In genomic region chr7:44607141-44608068, GRCh38 we compare ENCODE assay signal across 8 cellular contexts. TPM values are rescaled to one million over a fixed set of nuclear protein-coding genes. Genes with fewer than 3 reads are reported as not detected.
DNase-seq lines count a peak whose midpoint lies in the region; ATAC-seq, FAIRE-seq and TF ChIP-seq lines count a peak whose summit lies in the region.

No MANE protein-coding gene starts in this region.

- in situ Hi-C loops in KBM-7 (cut with MboI; ENCODE audit: low pct_unique_long_range_greater_than_20kb, low sequenced_read_pairs): no loop called here

- no peaks in the 10 kb centered on the region for H3K27me3 ChIP-seq in DND-41 (ENCODE audit: insufficient read depth, low read length, poor library complexity)
- H3K27me3 ChIP-seq in NT2/D1 (ENCODE audit: insufficient read depth, insufficient read length): peaks cover 20% of the 10 kb centered on the region
- H3K27me3 ChIP-seq in endothelial cell of umbilical vein (ENCODE audit: control insufficient read depth in 2 of 2, insufficient read depth in 2 of 2, low read length in 2 of 2): peaks cover 0 to 2% of the 10 kb centered on the region in 2 experiments
- no peaks in the 10 kb centered on the region for H3K27me3 ChIP-seq in pancreas

- no peaks in the 10 kb centered on the region for H3K9me1 ChIP-seq in endothelial cell of umbilical vein (replicated peaks; ENCODE audit: control insufficient read depth, extremely low read depth, insufficient read depth, low read length)

- no peaks in the 10 kb centered on the region for H3K9me3 ChIP-seq in DND-41 (ENCODE audit: insufficient read depth, low read length, severe bottlenecking)
- H3K9me3 ChIP-seq in NT2/D1 (ENCODE audit: insufficient read depth, low read length): no peaks in the 10 kb centered on the region
- H3K9me3 ChIP-seq in endothelial cell of umbilical vein (replicated peaks; ENCODE audit: control insufficient read depth, insufficient read depth, low read length): no peaks in the 10 kb centered on the region
- H3K9me3 ChIP-seq in pancreas: no peaks in the 10 kb centered on the region

- CTCF ChIA-PET in endothelial cell of umbilical vein (lab: Charles Lee): interaction anchor here (0.9 to 1.6 kb wide), 5 partner anchors 15 to 240 kb away, joined by 3 to 11 read pairs (median 5); partner anchors contain the start of gene H2AZ2

- H2AFZ ChIP-seq in DND-41 (ENCODE audit: low read depth, low read length) (peak overlapping the region; percentile 95), endothelial cell of umbilical vein (ENCODE audit: low read depth, low read length) (peak overlapping the region; percentile 42)

- peaks cover 55% of the 10 kb centered on the region for H3K79me2 ChIP-seq in DND-41 (ENCODE audit: insufficient read depth, low read length)
- peaks cover 50% of the 10 kb centered on the region for H3K79me2 ChIP-seq in endothelial cell of umbilical vein (ENCODE audit: control insufficient read depth, insufficient read depth, low read length)

- H3K27ac ChIP-seq in DND-41 (ENCODE audit: low read length) (peak overlapping the region; percentile 89), endothelial cell of umbilical vein (ENCODE audit: insufficient read depth, low read depth, low read length) (peak overlapping the region; percentile 44), pancreas (peak overlapping the region; percentile 97 to 98 (median 98))

- TF ChIP-seq CTCF in DND-41 (IDR thresholded peaks at IDR 0.05; ENCODE audit: borderline replicate concordance, extremely low read depth, low read length, poor library complexity, severe bottlenecking) (no peak), endothelial cell of umbilical vein (IDR thresholded peaks at IDR 0.05; ENCODE audit: extremely low read depth in 1 of 2, insufficient read depth in 1 of 2, low read depth in 1 of 2, low read length in 2 of 2) (no peak), pancreas (IDR thresholded peaks at IDR 0.05) (no peak)

- dilution Hi-C loops in endothelial cell of umbilical vein (cut with MboI; ENCODE audit: extremely low pct_ligation_motif_present, low sequenced_read_pairs): no loop called here

- no peak for TF ChIP-seq POLR2A in endothelial cell of umbilical vein (IDR thresholded peaks at IDR 0.05; ENCODE audit: low read depth, low read length)

- POLR2A ChIA-PET in endothelial cell of umbilical vein (lab: Charles Lee): interaction anchor here (0.6 to 1.3 kb wide), 9 partner anchors 26 to 378 kb away, joined by 3 to 6 read pairs (median 3); partner anchors contain the start of gene H2AZ2

- H3K4me2 ChIP-seq in DND-41 (ENCODE audit: insufficient read depth, low read length) (peak overlapping the region; percentile 94), endothelial cell of umbilical vein (ENCODE audit: insufficient read depth, low read length) (peak overlapping the region; percentile 83)

- H3K4me3 ChIP-seq in DND-41 (ENCODE audit: low read depth in 1 of 2, low read length in 2 of 2): peak overlapping the region; percentile 39 to 92
- peak overlapping the region; percentile 88 for H3K4me3 ChIP-seq in NT2/D1 (ENCODE audit: insufficient read length, low read depth)
- peak overlapping the region; percentile 36 to 98 (median 79) for H3K4me3 ChIP-seq in endothelial cell of umbilical vein (replicated peaks in 1 of 3; ENCODE audit: insufficient read depth in 1 of 3, low read depth in 1 of 3, low read length in 3 of 3)
- H3K4me3 ChIP-seq in pancreas: peak overlapping the region; percentile 54 to 92 (median 81)

- WGBS in pancreas, 2 donors: 45 to 47% methylated on average over 35 of the region's 35 CpGs

- ATAC-seq in DND-41 (ENCODE audit: insufficient read depth, low read depth) (no peak), pancreas (no peak), GM18519 (IDR thresholded peaks at IDR 0.05; ENCODE audit: low FRiP score, unreplicated experiment) (no peak), HG02678 (IDR thresholded peaks at IDR 0.05; ENCODE audit: unreplicated experiment) (no peak)

- H3K9ac ChIP-seq in DND-41 (ENCODE audit: low read depth, low read length): peak overlapping the region; percentile 82
- peak overlapping the region; percentile 94 for H3K9ac ChIP-seq in NT2/D1 (ENCODE audit: insufficient read length, low read depth)
- peak overlapping the region; percentile 76 for H3K9ac ChIP-seq in endothelial cell of umbilical vein (replicated peaks; ENCODE audit: extremely low read depth, insufficient read depth, low read length)

- TSS peak; percentile 62 for BruUV-seq in endothelial cell of umbilical vein (replicated peaks; lab: Mats Ljungman, UMichigan)

- H3K36me3 ChIP-seq in DND-41 (ENCODE audit: insufficient read depth, low read length): no peaks in the 10 kb centered on the region
- H3K36me3 ChIP-seq in NT2/D1 (ENCODE audit: insufficient read depth, insufficient read length, low read length): peaks cover 5% of the 10 kb centered on the region
- H3K36me3 ChIP-seq in endothelial cell of umbilical vein (ENCODE audit: control insufficient read depth in 2 of 2, extremely low read depth in 1 of 2, insufficient read depth in 2 of 2, low read length in 2 of 2): no peaks in the 10 kb centered on the region
- no peaks in the 10 kb centered on the region for H3K36me3 ChIP-seq in pancreas

- intact Hi-C loops in endothelial cell of umbilical vein (cut with micrococcal nuclease): no loop called here
- intact Hi-C loops in pancreas (cut with DNase I): no loop called here

- H3K4me1 ChIP-seq in DND-41 (ENCODE audit: insufficient read depth, low read length) (peaks cover 27% of the 10 kb centered on the region), NT2/D1 (ENCODE audit: insufficient read depth, insufficient read length) (no peaks in the 10 kb centered on the region), endothelial cell of umbilical vein (ENCODE audit: control insufficient read depth, extremely low read depth, insufficient read depth, low read length) (peaks cover 11% of the 10 kb centered on the region), pancreas (peaks cover 0 to 7% (median 0%) of the 10 kb centered on the region in 3 donors)

- FAIRE-seq in endothelial cell of umbilical vein (lab: Jason Lieb, UNC): no peak
- FAIRE-seq in pancreas (lab: Jason Lieb, UNC): no peak

- DNase-seq in DND-41 (no peak), NT2/D1 (ENCODE audit: low read depth, low spot score) (no peak), endothelial cell of umbilical vein (ENCODE audit: low read depth, low spot score) (no peak), pancreas (no peak), NCI-H2227 (lab: John Stamatoyannopoulos, UW; ENCODE audit: unreplicated experiment) (no peak), KBM-7 (no peak)

- H4K20me1 ChIP-seq in DND-41 (ENCODE audit: insufficient read depth, low read length): no peaks in the 10 kb centered on the region
- no peaks in the 10 kb centered on the region for H4K20me1 ChIP-seq in endothelial cell of umbilical vein (replicated peaks; ENCODE audit: control insufficient read depth, extremely low read depth, insufficient read depth, low read length)

TF ChIP-seq in endothelial cell of umbilical vein, 7 proteins besides CTCF, POLR2A, EP300 and RAD21:
- no peak for TF ChIP-seq EZH2 (IDR thresholded peaks at IDR 0.05; ENCODE audit: borderline replicate concordance, low read depth, low read length, severe bottlenecking)
- no peak for TF ChIP-seq MYC (IDR thresholded peaks at IDR 0.05; ENCODE audit: low read depth, low read length)
- no peak for TF ChIP-seq FOS (IDR thresholded peaks at IDR 0.05; ENCODE audit: borderline replicate concordance, insufficient read depth, low read length)
- TF ChIP-seq POLR2AphosphoS5 (IDR thresholded peaks at IDR 0.05; ENCODE audit: insufficient read depth, low read depth, low read length): no peak
- TF ChIP-seq, protein P1, sequence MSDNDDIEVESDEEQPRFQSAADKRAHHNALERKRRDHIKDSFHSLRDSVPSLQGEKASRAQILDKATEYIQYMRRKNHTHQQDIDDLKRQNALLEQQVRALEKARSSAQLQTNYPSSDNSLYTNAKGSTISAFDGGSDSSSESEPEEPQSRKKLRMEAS (IDR thresholded peaks at IDR 0.05; ENCODE audit: insufficient read depth, insufficient read length): no peak
- TF ChIP-seq GATA2 (IDR thresholded peaks at IDR 0.05; ENCODE audit: insufficient read depth, insufficient read length, low read depth, low read length): no peak
- no peak for TF ChIP-seq JUN (IDR thresholded peaks at IDR 0.05; ENCODE audit: borderline replicate concordance, insufficient read depth, insufficient read length, low read depth)

RNA-seq across cellular contexts. Expression of gene OGDH, which starts 1.0 kb away (rescaled TPM):
- total RNA-seq in endothelial cell of umbilical vein (81.4 and 88.9 TPM in 2 replicates), pancreas (10 to 100 TPM; 24.5 to 49.2 (median 33.7) TPM)
- polyA plus RNA-seq in endothelial cell of umbilical vein (86.2 and 92.9 TPM in 2 replicates), pancreas (10 to 100 TPM; 18.4 to 19.3 TPM)
- 62.8 and 63.1 TPM in 2 replicates for polyA plus RNA-seq in endothelial cell of umbilical vein (2011; cell fraction: cytosol; rRNA removed)
- 73.0 and 74.0 TPM in 2 replicates for polyA plus RNA-seq in endothelial cell of umbilical vein (2011; cell fraction: nucleus; rRNA removed)
- 71.1 and 71.5 TPM in 2 replicates for polyA plus RNA-seq in endothelial cell of umbilical vein (2012)
- 116 and 124 TPM in 2 replicates for polyA minus RNA-seq in endothelial cell of umbilical vein
- 62.9 TPM for polyA minus RNA-seq in endothelial cell of umbilical vein (2011; cell fraction: cytosol; rRNA and poly(A)+ RNA removed)
- 42.9 and 50.1 TPM in 2 replicates for polyA minus RNA-seq in endothelial cell of umbilical vein (2011; cell fraction: nucleus; rRNA and poly(A)+ RNA removed)

RNA-seq across cellular contexts. Expression of gene TMED4, which starts 25.4 kb away (rescaled TPM):
- total RNA-seq in endothelial cell of umbilical vein (63.4 and 65.4 TPM in 2 replicates), pancreas (10 to 100 TPM; 38.2 to 53.0 (median 47.0) TPM)
- polyA plus RNA-seq in endothelial cell of umbilical vein (89.7 and 116 TPM in 2 replicates), pancreas (10 to 100 TPM; 32.3 to 55.9 TPM)
- 48.1 and 59.8 TPM in 2 replicates for polyA plus RNA-seq in endothelial cell of umbilical vein (2011; cell fraction: cytosol; rRNA removed)
- polyA plus RNA-seq in endothelial cell of umbilical vein (2011; cell fraction: nucleus; rRNA removed): 140 and 162 TPM in 2 replicates
- polyA plus RNA-seq in endothelial cell of umbilical vein (2012): 44.3 and 46.6 TPM in 2 replicates
- 61.7 and 62.7 TPM in 2 replicates for polyA minus RNA-seq in endothelial cell of umbilical vein
- 102 TPM for polyA minus RNA-seq in endothelial cell of umbilical vein (2011; cell fraction: cytosol; rRNA and poly(A)+ RNA removed)
- polyA minus RNA-seq in endothelial cell of umbilical vein (2011; cell fraction: nucleus; rRNA and poly(A)+ RNA removed): 42.7 and 55.5 TPM in 2 replicates

RNA-seq across cellular contexts. Expression of gene DDX56, which starts 33.7 kb away (rescaled TPM):
- total RNA-seq in endothelial cell of umbilical vein (93.4 and 96.6 TPM in 2 replicates), pancreas (10 to 100 TPM; 23.0 to 36.6 (median 27.3) TPM)
- polyA plus RNA-seq in endothelial cell of umbilical vein (94.7 and 102 TPM in 2 replicates), pancreas (100 to 1,000 TPM; 107 to 114 TPM)
- 66.4 and 67.2 TPM in 2 replicates for polyA plus RNA-seq in endothelial cell of umbilical vein (2011; cell fraction: cytosol; rRNA removed)
- polyA plus RNA-seq in endothelial cell of umbilical vein (2011; cell fraction: nucleus; rRNA removed): 272 and 287 TPM in 2 replicates
- polyA plus RNA-seq in endothelial cell of umbilical vein (2012): 61.9 and 86.4 TPM in 2 replicates
- polyA minus RNA-seq in endothelial cell of umbilical vein: 79.2 and 98.5 TPM in 2 replicates
- 69.1 TPM for polyA minus RNA-seq in endothelial cell of umbilical vein (2011; cell fraction: cytosol; rRNA and poly(A)+ RNA removed)
- 54.5 and 59.4 TPM in 2 replicates for polyA minus RNA-seq in endothelial cell of umbilical vein (2011; cell fraction: nucleus; rRNA and poly(A)+ RNA removed)

Comparison
In these comparisons a context has a peak if more than half of its experiments do, and no peak if none do; other contexts are left out.
1. H3K27ac ChIP-seq: peak in every context shown above with its lines; median percentile 98 in pancreas; 89 in DND-41; 44 in endothelial cell of umbilical vein.